In genomic region chr6:28838634-28839442, GRCh38 we compare ENCODE assay signal across 8 cellular contexts.
DNase-seq lines count a peak whose midpoint lies in the region; ATAC-seq, FAIRE-seq and TF ChIP-seq lines count a peak whose summit lies in the region.

No MANE protein-coding gene starts in this region.

- intact Hi-C loops in aorta (cut with DNase I) = loop anchor here (2.0 to 10.0 kb wide), 3 partner anchors 102 to 178 kb away; no protein-coding TSS in a partner anchor

- no peak for TF ChIP-seq POLR2A in GM12891 (IDR thresholded peaks at IDR 0.05; ENCODE audit: low read depth, low read length)

- H3K9me3 ChIP-seq in aorta (ENCODE audit: control insufficient read depth, low read length) = no peaks in the 10 kb centered on the region

- no peaks in the 10 kb centered on the region for H3K4me1 ChIP-seq in aorta (ENCODE audit: control insufficient read depth in 1 of 2, insufficient read depth in 2 of 2, low read length in 2 of 2)

- peak; percentile 56 for ATAC-seq in HG02970 (IDR thresholded peaks at IDR 0.05; ENCODE audit: low FRiP score, unreplicated experiment)
- peak; percentile 93 for ATAC-seq in aorta (ENCODE audit: low FRiP score)

- no peaks in the 10 kb centered on the region for H3K27me3 ChIP-seq in aorta (ENCODE audit: control insufficient read depth in 1 of 2, insufficient read depth in 2 of 2, low read length in 1 of 2)

- FAIRE-seq in GM12891 (lab: Jason Lieb, UNC) = peak; percentile 81

- H3K4me3 ChIP-seq in aorta (ENCODE audit: low read length in 2 of 2) = peak overlapping the region; percentile 54 to 61

- WGBS in aorta, 2 donors = 0 to 2% methylated on average over 43 of the region's 43 CpGs

- no peaks in the 10 kb centered on the region for H3K36me3 ChIP-seq in aorta (ENCODE audit: control insufficient read depth in 1 of 2, insufficient read depth in 2 of 2, low read length in 1 of 2)

- no peak overlapping the region for H3K27ac ChIP-seq in aorta (ENCODE audit: low read depth in 1 of 2, low read length in 2 of 2)

- peak; percentile 47 for DNase-seq in GM12891 (ENCODE audit: insufficient read length, low spot score)
- DNase-seq in NCI-H2029 treated with DMSO at 0.1 percent for 48 hours (lab: John Stamatoyannopoulos, UW) = peak; percentile 64
- peak; percentile 76 for DNase-seq in T1000 (lab: John Stamatoyannopoulos, UW)
- DNase-seq in astrocyte of the hippocampus (ENCODE audit: low read depth, low spot score) = peak; percentile 88
- DNase-seq in hippocampal formation (lab: John Stamatoyannopoulos, UW) = peak; percentile 65 to 69
- peak; percentile 94 for DNase-seq in retina
- DNase-seq in aorta = peak; percentile 87 to 94

TF ChIP-seq in GM12891, 5 proteins besides CTCF, POLR2A, EP300 and RAD21:
- no peak for TF ChIP-seq PAX5 (IDR thresholded peaks at IDR 0.05; ENCODE audit: insufficient read depth, low read length, severe bottlenecking)
- TF ChIP-seq TAF1 (IDR thresholded peaks at IDR 0.05; ENCODE audit: low read depth, low read length) = no peak
